Comparison of ENCODE assay signal across 8 cellular contexts in the genomic region with DNA sequence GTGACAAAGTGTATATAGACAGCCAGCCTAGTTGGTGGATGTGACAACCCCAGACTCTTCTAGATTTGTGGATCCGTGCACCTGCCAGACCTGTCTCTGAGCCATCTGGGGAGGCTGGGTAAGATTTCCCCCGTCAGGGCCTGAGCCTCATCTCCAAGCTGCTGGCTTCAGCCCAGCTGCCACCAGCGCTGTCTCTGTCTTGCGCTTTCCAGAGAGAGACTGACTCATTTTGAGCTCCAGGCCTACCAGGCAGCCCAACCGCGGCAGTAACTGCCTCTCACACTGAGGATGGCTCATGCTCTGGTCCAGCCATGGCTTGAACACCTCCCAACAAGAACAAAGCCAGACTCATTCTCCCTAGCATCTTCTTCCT. TPM values are rescaled to one million over a fixed set of nuclear protein-coding genes. Genes with fewer than 3 reads are reported as not detected.
DNase-seq lines count a peak whose midpoint lies in the region; ATAC-seq and TF ChIP-seq lines count a peak whose summit lies in the region.

No MANE protein-coding gene starts in this region.

- WGBS in H9 (ENCODE audit: extremely low coverage, insufficient read length, low lambda C conversion rate), result no CpG with 5 or more reads among the region's 6 CpGs
- 80 to 85% methylated on average over 6 of the region's 6 CpGs for WGBS in sigmoid colon, 2 donors

- H3K18ac ChIP-seq in H9 (ENCODE audit: insufficient read length, low read depth, low read length), result no peak overlapping the region

- peaks cover 37 to 66% (median 60%) of the 10 kb centered on the region in 3 experiments; a peak in 6 of 7 replicates for H3K36me3 Mint-ChIP-seq in H9 (ENCODE audit: insufficient read depth in 1 of 3, low read depth in 3 of 3)

- peak overlapping the region; percentile 65 to 81; a peak in 3 of 5 replicates for H3K4me3 Mint-ChIP-seq in H9

- H3K14ac ChIP-seq in H9 (ENCODE audit: insufficient read depth, low read length), result no peak overlapping the region

- no peak overlapping the region for H2BK20ac ChIP-seq in H9 (ENCODE audit: low read depth, low read length, poor library complexity, severe bottlenecking)

- DNase-seq in DMS53 treated with DMSO at 0.1 percent for 48 hours (lab: John Stamatoyannopoulos, UW; ENCODE audit: unreplicated experiment) (peak; percentile 31), H9 (no peak), dermis blood vessel endothelial cell (peak; percentile 27), sigmoid colon (peak; percentile 58), NCI-H2029 (lab: John Stamatoyannopoulos, UW) (no peak)

- ATAC-seq in GM19328 (IDR thresholded peaks at IDR 0.05; ENCODE audit: unreplicated experiment), result no peak
- ATAC-seq in HG03139 (IDR thresholded peaks at IDR 0.05; ENCODE audit: unreplicated experiment), result no peak

- no peak overlapping the region for H3K4ac ChIP-seq in H9 (ENCODE audit: low read depth, low read length)

- H4K91ac ChIP-seq in H9 (ENCODE audit: insufficient read length, low read depth, low read length), result no peak overlapping the region

- peaks cover 24% of the 10 kb centered on the region for H3F3A ChIP-seq in SU-DHL-6 (ENCODE audit: insufficient read depth)

- H3K23ac ChIP-seq in H9 (ENCODE audit: insufficient read length, low read depth, low read length), result no peak overlapping the region

- H3K4me2 ChIP-seq in H9 (ENCODE audit: insufficient read depth, insufficient read length, low read length), result no peak overlapping the region
- H3K4me2 ChIP-seq in SU-DHL-6 (ENCODE audit: low read depth, low read length, poor library complexity, severe bottlenecking), result peak overlapping the region; percentile 75

- H2AFZ ChIP-seq in H9 (ENCODE audit: low read length) (no peak overlapping the region), SU-DHL-6 (ENCODE audit: low read depth, low read length, severe bottlenecking) (no peak overlapping the region)

- no peak overlapping the region for H3K4me3 ChIP-seq in SU-DHL-6 (ENCODE audit: insufficient read depth, low read length, poor library complexity, severe bottlenecking)
- no peak overlapping the region for H3K4me3 ChIP-seq in sigmoid colon

- H4K20me1 ChIP-seq in H9 (ENCODE audit: control insufficient read depth, insufficient read depth, insufficient read length) (no peaks in the 10 kb centered on the region), SU-DHL-6 (ENCODE audit: low read depth, low read length) (no peaks in the 10 kb centered on the region)

- H3K4me1 ChIP-seq in H9 (ENCODE audit: insufficient read depth, low read length) (no peaks in the 10 kb centered on the region), sigmoid colon (peaks cover 0 to 40% (median 29%) of the 10 kb centered on the region in 4 donors)

- H2BK15ac ChIP-seq in H9 (ENCODE audit: low read depth, low read length), result no peak overlapping the region

- H3K27ac Mint-ChIP-seq in H9, result peak overlapping the region in 2 of 3 experiments; percentile 83 to 92; a peak in 4 of 7 replicates

- no peaks in the 10 kb centered on the region for H3K9me3 Mint-ChIP-seq in H9

- no peak for TF ChIP-seq EP300 in sigmoid colon (IDR thresholded peaks at IDR 0.05)

- H3K9ac ChIP-seq in H9 (ENCODE audit: extremely low read depth, insufficient read length, low read length) (no peak overlapping the region), SU-DHL-6 (ENCODE audit: low read length) (peak overlapping the region; percentile 97; the same call in 1 of the 2 replicates)

- H3T11ph ChIP-seq in H9 (ENCODE audit: low read length), result no peak overlapping the region

- H3K79me2 ChIP-seq in H9 (ENCODE audit: insufficient read depth, low read length) (no peaks in the 10 kb centered on the region; the same call in 1 of the 2 replicates), SU-DHL-6 (ENCODE audit: insufficient read depth, low read length) (peaks cover 6% of the 10 kb centered on the region; the same call in 1 of the 2 replicates)

- H3K27me3 Mint-ChIP-seq in H9 (ENCODE audit: low read depth), result no peaks in the 10 kb centered on the region; the same call in 1 of the 2 replicates

- H3K23me2 ChIP-seq in H9 (ENCODE audit: insufficient read length, low read depth, low read length, poor library complexity, severe bottlenecking), result peaks cover 10% of the 10 kb centered on the region

- peaks cover 28 to 30% of the 10 kb centered on the region in 2 experiments for H3K4me1 Mint-ChIP-seq in H9

- H2BK5ac ChIP-seq in H9 (ENCODE audit: insufficient read length, low read length), result no peak overlapping the region

- no peak overlapping the region for H2BK120ac ChIP-seq in H9 (ENCODE audit: low read depth, low read length, poor library complexity, severe bottlenecking)

- H3K56ac ChIP-seq in H9 (ENCODE audit: insufficient read length, low read depth, low read length), result no peak overlapping the region

- peaks cover 2% of the 10 kb centered on the region for H3K36me3 ChIP-seq in SU-DHL-6 (ENCODE audit: low read length)
- H3K36me3 ChIP-seq in sigmoid colon, result peaks cover 13 to 46% (median 32%) of the 10 kb centered on the region in 4 donors

- H3K27ac ChIP-seq in H9 (ENCODE audit: insufficient read length, low read depth, low read length), result no peak overlapping the region
- peak overlapping the region; percentile 58 for H3K27ac ChIP-seq in SU-DHL-6 (ENCODE audit: low read depth, low read length)
- no peak overlapping the region for H3K27ac ChIP-seq in sigmoid colon

- no peak overlapping the region for H2AK5ac ChIP-seq in H9 (ENCODE audit: insufficient read length, low read length)

- H3K27me3 ChIP-seq in H9 (ENCODE audit: insufficient read depth, low read length) (no peaks in the 10 kb centered on the region), SU-DHL-6 (ENCODE audit: low read length) (no peaks in the 10 kb centered on the region), sigmoid colon (no peaks in the 10 kb centered on the region)

- H3K79me1 ChIP-seq in H9 (ENCODE audit: insufficient read depth, low read depth, low read length, poor library complexity, severe bottlenecking), result no peaks in the 10 kb centered on the region

- H4K5ac ChIP-seq in H9 (ENCODE audit: insufficient read length, low read depth, low read length), result no peak overlapping the region

- TF ChIP-seq POLR2A in sigmoid colon (IDR thresholded peaks at IDR 0.05), result no peak

- H2BK12ac ChIP-seq in H9 (ENCODE audit: insufficient read length, low read depth, low read length), result no peak overlapping the region

- intact Hi-C loops in sigmoid colon (cut with DNase I), result no loop called here

- no peaks in the 10 kb centered on the region for H3K9me2 ChIP-seq in SU-DHL-6 (replicated peaks; ENCODE audit: insufficient read depth, low read length)

- H4K8ac ChIP-seq in H9 (replicated peaks; ENCODE audit: insufficient read length, low read depth, low read length), result no peak overlapping the region

- H3K9me3 ChIP-seq in H9 (ENCODE audit: control insufficient read depth, low read depth, low read length) (no peaks in the 10 kb centered on the region), SU-DHL-6 (ENCODE audit: insufficient read depth, low read length) (no peaks in the 10 kb centered on the region), sigmoid colon (no peaks in the 10 kb centered on the region)

- TF ChIP-seq CTCF in H9 (conservative IDR thresholded peaks at IDR 0.05) (no peak), SU-DHL-6 (IDR thresholded peaks at IDR 0.05; ENCODE audit: insufficient read depth, low read length, poor library complexity, severe bottlenecking) (no peak), sigmoid colon (IDR thresholded peaks at IDR 0.05) (no peak)

RNA-seq across cellular contexts. Expression of a gene that starts 26.4 kb away (rescaled TPM):
- total RNA-seq in H9 (2021), result 50.1 and 50.3 TPM in 2 replicates
- total RNA-seq in dermis blood vessel endothelial cell, result 18.5 and 32.4 TPM in 2 replicates
- 10 to 100 TPM; 12.5 to 19.1 (median 15.1) TPM for total RNA-seq in sigmoid colon
- 10 to 100 TPM; 10.4 to 26.0 (median 12.6) TPM for polyA plus RNA-seq in sigmoid colon

RNA-seq across cellular contexts. Expression of a gene that starts 26.6 kb away (rescaled TPM):
- 4.3 and 4.8 TPM in 2 replicates for total RNA-seq in H9 (2021)
- 3.4 and 4.4 TPM in 2 replicates for total RNA-seq in dermis blood vessel endothelial cell
- 10 to 100 TPM in 1 of 4 donors, 1 to 10 TPM in 3; 3.9 to 10.2 (median 6.7) TPM for total RNA-seq in sigmoid colon
- polyA plus RNA-seq in sigmoid colon, result 1 to 10 TPM in 2 of 3 donors, under 1 TPM in 1; 0.60 to 1.6 (median 1.4) TPM

Comparison
In these comparisons a context has a peak if more than half of its experiments do, and no peak if none do; other contexts are left out.
1. DNase-seq: peak in DMS53 treated with DMSO at 0.1 percent for 48 hours (single experiment), dermis blood vessel endothelial cell (single experiment) and sigmoid colon (single experiment); none in H9 (single experiment) and NCI-H2029 (single experiment).